In genomic region chr15:31365655-31366127, GRCh38 we compare ENCODE assay signal across 1 cellular context.
A peak's percentile ranks its signal among the peaks of the same experiment; 100 is the strongest.
TF ChIP-seq lines count a peak whose summit lies in the region.

No MANE protein-coding gene starts in this region.

TF ChIP-seq in K562, 482 proteins besides CTCF, POLR2A, EP300 and RAD21 (continued from another document and continues in another):
- TF ChIP-seq MGA (IDR thresholded peaks at IDR 0.05) (peak; percentile 92), BCOR (IDR thresholded peaks at IDR 0.05) (no peak), SNRNP70 (optimal IDR thresholded peaks at IDR 0.05; ENCODE audit: low read depth, low read length) (no peak), TRIM24 (IDR thresholded peaks at IDR 0.05) (peak; percentile 55; a peak in 2 of 4 replicates), ZNF57 (CRISPR knock-in tag; IDR thresholded peaks at IDR 0.05) (no peak), HOXB6 (CRISPR knock-in tag; IDR thresholded peaks at IDR 0.05; ENCODE audit: borderline replicate concordance) (no peak), E2F1 (CRISPR knock-in tag; IDR thresholded peaks at IDR 0.05) (no peak), GTF2F1 (IDR thresholded peaks at IDR 0.05; ENCODE audit: low read depth, low read length) (no peak), PTRF (tag; IDR thresholded peaks at IDR 0.05) (no peak), SAFB2 (IDR thresholded peaks at IDR 0.05; ENCODE audit: borderline replicate concordance, low read depth, low read length, severe bottlenecking) (no peak), BRCA1 (IDR thresholded peaks at IDR 0.05) (no peak), BRCA1 (CRISPR knock-in tag; IDR thresholded peaks at IDR 0.05) (no peak), ZNF639 (CRISPR knock-in tag; conservative IDR thresholded peaks at IDR 0.05 in 1 of 2, IDR thresholded peaks at IDR 0.05 in 1 of 2) (peak in 1 of 2 experiments; percentile 65; a peak in 1 of 4 replicates), HDAC6 (IDR thresholded peaks at IDR 0.05; ENCODE audit: low read depth, low read length) (no peak), KDM4B (IDR thresholded peaks at IDR 0.05; ENCODE audit: borderline replicate concordance in 2 of 2, low read depth in 1 of 2) (0 out of 4 replicates have a peak, but pooled peaks of 1 of the 2 experiments have one; percentile 23), TEAD4 (IDR thresholded peaks at IDR 0.05; ENCODE audit: low read length) (peak; percentile 48; the same call in 1 of the 2 replicates), TEAD4 (CRISPR knock-in tag; IDR thresholded peaks at IDR 0.05; ENCODE audit: borderline replicate concordance) (no peak), NFE2L1 (tag; IDR thresholded peaks at IDR 0.05; ENCODE audit: borderline replicate concordance, low read depth) (no peak), EP400 (IDR thresholded peaks at IDR 0.05) (peak; percentile 88), ZFX (CRISPR knock-in tag; IDR thresholded peaks at IDR 0.05) (peak; percentile 74), POLR2AphosphoS5 (IDR thresholded peaks at IDR 0.05; ENCODE audit: control insufficient read depth, insufficient read depth, low read depth, low read length) (no peak), ATF6 (CRISPR knock-in tag; IDR thresholded peaks at IDR 0.05) (no peak), WHSC1 (IDR thresholded peaks at IDR 0.05; ENCODE audit: low read length) (no peak), ARNT (IDR thresholded peaks at IDR 0.05) (no peak), BCL6 (CRISPR knock-in tag; IDR thresholded peaks at IDR 0.05) (no peak), MTA2 (IDR thresholded peaks at IDR 0.05; ENCODE audit: low read depth) (no peak), POLR2H (tag; IDR thresholded peaks at IDR 0.05; ENCODE audit: low read depth) (no peak), ARID1B (IDR thresholded peaks at IDR 0.05) (peak; percentile 85), FOXA1 (IDR thresholded peaks at IDR 0.05; ENCODE audit: borderline replicate concordance) (no peak), E2F5 (CRISPR knock-in tag; IDR thresholded peaks at IDR 0.05) (no peak), ZNF384 (IDR thresholded peaks at IDR 0.05; ENCODE audit: low read depth, low read length) (no peak), BHLHE40 (IDR thresholded peaks at IDR 0.05; ENCODE audit: low read length) (peak; percentile 60; the same call in 1 of the 2 replicates), TCF3 (CRISPR knock-in tag; IDR thresholded peaks at IDR 0.05) (peak; percentile 87)
